In the genomic region with DNA sequence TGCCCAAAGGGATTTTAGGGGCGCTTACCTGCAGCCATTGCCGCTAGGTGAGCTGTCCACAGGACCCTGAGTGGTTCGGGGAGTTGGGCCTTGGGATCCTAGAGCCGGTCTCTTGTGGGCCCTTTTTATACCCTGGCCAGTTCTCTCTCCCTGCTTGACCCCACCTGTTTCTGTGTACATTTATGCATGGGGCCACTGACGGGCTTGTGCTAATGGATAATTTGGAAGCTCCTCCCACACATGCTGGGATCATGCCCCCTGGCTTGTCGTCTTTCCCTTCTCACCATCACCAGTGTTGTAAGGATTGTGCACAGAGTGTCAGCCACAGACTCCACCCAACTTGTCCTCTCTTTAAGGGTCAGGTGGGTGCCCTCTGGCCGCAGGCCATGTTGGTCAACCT, we compare ENCODE assay signal across 6 cellular contexts. TPM values are rescaled to one million over a fixed set of nuclear protein-coding genes. Genes with fewer than 3 reads are reported as not detected.
"Had no signal": no experiment of that assay in that cellular context is flagged by ENCODE, and none has a peak within 500 bp of the region (broad histone marks: within the 10 kb centered on the region; RNA-seq: fewer than 3 reads in every experiment).

Gene CSH2 (minus strand): TSS at position 101 of the 400 bp plus-strand sequence. CDS start 63 bp downstream, at position 38.

RNA-seq across cellular contexts. Expression of gene CSH2, which starts in this region (rescaled TPM):
- total RNA-seq: GM23248, H4, H7, H9, HFFc6 had no signal
- polyA plus RNA-seq: GM23248, H1 had no signal
